ENCODE assay signal across 12 cellular contexts in genomic region chr14:59213368-59214315, GRCh38. TPM values are rescaled to one million over a fixed set of nuclear protein-coding genes. Genes with fewer than 3 reads are reported as not detected.
DNase-seq lines count a peak whose midpoint lies in the region; ATAC-seq and TF ChIP-seq lines count a peak whose summit lies in the region.
"Had no signal": no experiment of that assay in that cellular context is flagged by ENCODE, and none has a peak within 500 bp of the region (broad histone marks: within the 10 kb centered on the region; RNA-seq: fewer than 3 reads in every experiment).

No MANE protein-coding gene starts in this region.

- DNase-seq in DMS153 treated with DMSO at 0.1 percent for 48 hours (lab: John Stamatoyannopoulos, UW; ENCODE audit: unreplicated experiment) (peak; percentile 59), NCI-H1436 treated with DMSO at 0.1 percent for 48 hours (lab: John Stamatoyannopoulos, UW) (peak; percentile 63), adipocyte (ENCODE audit: low read depth) (peak; percentile 66), mucosa of descending colon (no peak), SW480 (ENCODE audit: low spot score) (no peak)
- DNase-seq in CD4-positive, alpha-beta memory T cell, result no peak
- DNase-seq: islet precursor cell, OCI-M1, thyroid gland had no signal

- POLR2A ChIA-PET in CD4-positive, alpha-beta memory T cell (lab: Charles Lee; ENCODE audit: partially characterized antibody), result interaction anchor here (0.8 kb wide), 1 partner anchor 25 kb away, joined by 3 read pairs; the partner anchor contains the start of gene DAAM1

- no peak overlapping the region for H3K4me3 Mint-ChIP-seq in CD4-positive, alpha-beta memory T cell
- H3K4me3 Mint-ChIP-seq: CD14-positive monocyte had no signal

- H3K36me3 ChIP-seq in adipocyte (ENCODE audit: control insufficient read depth, insufficient read depth, low read length, severe bottlenecking) (no peaks in the 10 kb centered on the region), mucosa of descending colon (ENCODE audit: low read depth) (no peaks in the 10 kb centered on the region)
- no peaks in the 10 kb centered on the region for H3K36me3 ChIP-seq in CD4-positive, alpha-beta memory T cell (ENCODE audit: insufficient read depth, low read length)
- H3K36me3 ChIP-seq: thyroid gland had no signal

- ATAC-seq in mucosa of descending colon, result peak; percentile 60
- no peak for ATAC-seq in HG03095 (IDR thresholded peaks at IDR 0.05; ENCODE audit: unreplicated experiment)
- ATAC-seq in GM21786 (IDR thresholded peaks at IDR 0.05; ENCODE audit: unreplicated experiment), result no peak

- H3K36me3 Mint-ChIP-seq in CD4-positive, alpha-beta memory T cell, result peaks cover 0 to 5% of the 10 kb centered on the region in 2 donors
- H3K36me3 Mint-ChIP-seq: CD14-positive monocyte had no signal

- no peak for TF ChIP-seq CTCF in mucosa of descending colon (IDR thresholded peaks at IDR 0.05)

- peak overlapping the region in 1 of 7 donors; percentile 41 for H3K27ac Mint-ChIP-seq in CD4-positive, alpha-beta memory T cell
- H3K27ac Mint-ChIP-seq: CD14-positive monocyte had no signal

- H3K9me3 Mint-ChIP-seq in CD4-positive, alpha-beta memory T cell, result no peaks in the 10 kb centered on the region
- H3K9me3 Mint-ChIP-seq: CD14-positive monocyte had no signal

- CTCF ChIA-PET in CD4-positive, alpha-beta memory T cell (lab: Charles Lee; ENCODE audit: partially characterized antibody), result interaction anchor here (1.1 kb wide), 1 partner anchor 13 kb away, joined by 5 read pairs; no protein-coding TSS in a partner anchor

- no peaks in the 10 kb centered on the region for H3K27me3 ChIP-seq in adipocyte (replicated peaks; ENCODE audit: control insufficient read depth, insufficient read depth, low read length)
- no peaks in the 10 kb centered on the region for H3K27me3 ChIP-seq in CD4-positive, alpha-beta memory T cell (ENCODE audit: insufficient read depth, low read length)
- H3K27me3 ChIP-seq: thyroid gland had no signal

- H3K4me1 ChIP-seq in adipocyte (ENCODE audit: control insufficient read depth, insufficient read depth, low read length) (peaks cover 41% of the 10 kb centered on the region), mucosa of descending colon (ENCODE audit: low read depth) (peaks cover 14% of the 10 kb centered on the region)
- H3K4me1 ChIP-seq in CD4-positive, alpha-beta memory T cell (ENCODE audit: insufficient read depth, low read length), result no peaks in the 10 kb centered on the region

- H3K27me3 Mint-ChIP-seq in CD4-positive, alpha-beta memory T cell, result no peaks in the 10 kb centered on the region

- intact Hi-C loops in mucosa of descending colon (cut with DNase I, micrococcal nuclease), result no loop called here
- intact Hi-C loops in CD4-positive, alpha-beta memory T cell (cut with micrococcal nuclease), result no loop called here

- no peak overlapping the region for H3K4me3 ChIP-seq in adipocyte (ENCODE audit: low read length)
- no peak overlapping the region for H3K4me3 ChIP-seq in mucosa of descending colon
- H3K4me3 ChIP-seq in CD4-positive, alpha-beta memory T cell (ENCODE audit: low read length in 2 of 2), result no peak overlapping the region
- H3K4me3 ChIP-seq: thyroid gland had no signal

- H3K4me1 Mint-ChIP-seq in CD4-positive, alpha-beta memory T cell, result peaks cover 6 to 18% (median 10%) of the 10 kb centered on the region in 4 donors

- H3K27ac ChIP-seq in CD4-positive, alpha-beta memory T cell (ENCODE audit: low read depth, low read length), result no peak overlapping the region

- no peak overlapping the region for H3K9ac ChIP-seq in adipocyte (ENCODE audit: low read length)

- H3K9me3 ChIP-seq in adipocyte (ENCODE audit: control insufficient read depth, low read length), result no peaks in the 10 kb centered on the region
- H3K9me3 ChIP-seq in mucosa of descending colon, result no peaks in the 10 kb centered on the region
- H3K9me3 ChIP-seq in CD4-positive, alpha-beta memory T cell (ENCODE audit: control insufficient read depth in 1 of 2, low read length in 2 of 2), result no peaks in the 10 kb centered on the region
- H3K9me3 ChIP-seq: thyroid gland had no signal

RNA-seq across cellular contexts. Expression of gene DAAM1, which starts 25.2 kb away (rescaled TPM):
- total RNA-seq in mucosa of descending colon, result 10 to 100 TPM; 41.0 to 85.4 (median 49.6) TPM
- 10 to 100 TPM; 25.5 to 25.6 TPM for total RNA-seq in CD4-positive, alpha-beta memory T cell
- polyA plus RNA-seq in CD4-positive, alpha-beta memory T cell, result 10 to 100 TPM in 1 of 2 donors, 1 to 10 TPM in 1; 5.4 to 14.5 TPM

Comparison
In these comparisons a context has a peak if more than half of its experiments do, and no peak if none do; other contexts are left out.
1. DNase-seq: peak in DMS153 treated with DMSO at 0.1 percent for 48 hours (single experiment), NCI-H1436 treated with DMSO at 0.1 percent for 48 hours (single experiment) and adipocyte (single experiment); none in mucosa of descending colon (0 of 3), CD4-positive, alpha-beta memory T cell (0 of 5) and SW480 (single experiment).